In the genomic region with DNA sequence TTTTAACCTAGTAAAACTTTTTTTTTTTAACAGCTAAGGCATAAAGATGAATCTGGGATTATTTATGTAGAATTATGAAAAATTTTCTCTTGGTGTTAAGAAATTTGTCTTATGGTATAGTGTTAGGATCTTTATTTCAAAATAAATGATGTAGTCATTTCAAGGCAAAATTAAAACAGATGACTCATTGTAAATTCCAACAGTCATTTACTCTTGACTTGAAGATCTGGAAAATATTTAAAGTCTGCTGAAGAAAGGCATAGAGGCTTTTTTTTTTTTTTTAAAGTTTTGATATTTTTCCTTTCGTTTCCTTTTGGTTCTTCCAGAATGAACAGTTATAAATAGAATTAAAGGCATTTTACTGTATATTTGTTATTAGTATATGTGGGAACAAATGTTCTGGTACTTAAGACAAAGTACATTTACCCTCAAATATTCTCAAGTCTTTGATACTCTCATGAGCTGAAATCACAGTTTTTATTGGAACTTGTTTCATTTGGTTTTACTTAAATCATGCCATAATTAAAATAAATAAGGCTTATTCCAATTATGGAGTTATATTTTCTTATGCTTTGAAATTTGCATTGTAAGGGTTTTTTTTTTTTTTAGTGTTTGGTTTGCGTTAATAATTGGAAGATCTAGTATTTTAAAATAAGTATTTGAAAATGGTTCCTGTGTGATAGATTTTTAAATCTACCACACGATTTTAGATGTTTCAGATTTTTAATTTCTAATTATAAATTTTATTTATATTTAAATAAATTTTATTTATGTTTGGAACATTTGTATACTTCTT, we compare ENCODE assay signal across 15 cellular contexts. TPM values are rescaled to one million over a fixed set of nuclear protein-coding genes. Genes with fewer than 3 reads are reported as not detected.
DNase-seq lines count a peak whose midpoint lies in the region; TF ChIP-seq lines count a peak whose summit lies in the region.
"Had no signal": no experiment of that assay in that cellular context is flagged by ENCODE, and none has a peak within 500 bp of the region (broad histone marks: within the 10 kb centered on the region; RNA-seq: fewer than 3 reads in every experiment).

No MANE protein-coding gene starts in this region.

- H3K4me3 ChIP-seq in cardiac fibroblast (replicated peaks in 1 of 2; ENCODE audit: low read depth in 2 of 2, low read length in 2 of 2), result no peak overlapping the region
- no peak overlapping the region for H3K4me3 ChIP-seq in brain microvascular endothelial cell (ENCODE audit: low read depth, low read length)
- no peak overlapping the region for H3K4me3 ChIP-seq in BE2C (ENCODE audit: low read depth, low read length)
- H3K4me3 ChIP-seq: GM23338, transverse colon had no signal

- peaks cover 28% of the 10 kb centered on the region for H3K36me3 ChIP-seq in brain microvascular endothelial cell (replicated peaks)
- H3K36me3 ChIP-seq in BE2C, result peaks cover 22% of the 10 kb centered on the region

- H3K27me3 ChIP-seq in brain microvascular endothelial cell (replicated peaks) (no peaks in the 10 kb centered on the region), BE2C (no peaks in the 10 kb centered on the region)
- H3K27me3 ChIP-seq: transverse colon had no signal

- TF ChIP-seq CTCF in cardiac fibroblast (IDR thresholded peaks at IDR 0.05; ENCODE audit: low read depth, low read length) (no peak), brain microvascular endothelial cell (IDR thresholded peaks at IDR 0.05; ENCODE audit: low read depth, low read length, missing control alignments) (no peak), BE2C (IDR thresholded peaks at IDR 0.05; ENCODE audit: low read depth, low read length) (no peak)

- H3K4me1 ChIP-seq in BE2C, result peaks cover 3% of the 10 kb centered on the region; the same call in 1 of the 2 replicates

- H3K9me3 ChIP-seq in BE2C, result no peaks in the 10 kb centered on the region
- H3K9me3 ChIP-seq: transverse colon had no signal

- DNase-seq in EH (ENCODE audit: low read depth) (peak; percentile 70), M059J (ENCODE audit: low read depth) (peak; percentile 55), cardiac fibroblast (ENCODE audit: low read depth in 2 of 2) (peak; percentile 41 to 43), myocyte (ENCODE audit: low read depth) (peak; percentile 23), brain microvascular endothelial cell (no peak), DMS114 treated with DMSO at 0.1 percent for 48 hours (lab: John Stamatoyannopoulos, UW; ENCODE audit: unreplicated experiment) (no peak), BE2C (no peak), DMS79 (lab: John Stamatoyannopoulos, UW) (no peak)
- DNase-seq: activated CD8-positive, alpha-beta memory T cell treated with anti-CD3 and anti-CD28 coated beads, Interleukin-2, amount 10 ng/mL, durations not matched to agents 7 days and 5 days; amygdala; effector memory CD4-positive, alpha-beta T cell; left ventricle myocardium superior; NCI-H2227 treated with DMSO at 0.1 percent for 48 hours; transverse colon had no signal

- in situ Hi-C loops in brain microvascular endothelial cell (cut with HindIII; ENCODE audit: low pct_ligation_motif_present, low sequenced_read_pairs), result no loop called here

- no peak overlapping the region for H3K27ac ChIP-seq in brain microvascular endothelial cell

RNA-seq across cellular contexts. Expression of gene GLS, which starts 29.9 kb away (rescaled TPM):
- total RNA-seq in M059J (2014; rRNA removed; shearing (Covaris generic)), result 87.7 and 89.5 TPM in 2 replicates
- total RNA-seq in myocyte, result 229 and 252 TPM in 2 replicates
- polyA plus RNA-seq in myocyte (2012), result 210 TPM
- 56.2 TPM for polyA plus RNA-seq in BE2C (2012; ENCODE audit: insufficient read depth, insufficient read length, low read depth)

Comparison
In these comparisons a context has a peak if more than half of its experiments do, and no peak if none do; other contexts are left out.
1. DNase-seq: peak in EH (single experiment), M059J (single experiment), cardiac fibroblast (2 of 2) and myocyte (single experiment); none in brain microvascular endothelial cell (single experiment), DMS114 treated with DMSO at 0.1 percent for 48 hours (single experiment), BE2C (single experiment) and DMS79 (single experiment).